1 cellular context compared by ENCODE assay signal in the genomic region with DNA sequence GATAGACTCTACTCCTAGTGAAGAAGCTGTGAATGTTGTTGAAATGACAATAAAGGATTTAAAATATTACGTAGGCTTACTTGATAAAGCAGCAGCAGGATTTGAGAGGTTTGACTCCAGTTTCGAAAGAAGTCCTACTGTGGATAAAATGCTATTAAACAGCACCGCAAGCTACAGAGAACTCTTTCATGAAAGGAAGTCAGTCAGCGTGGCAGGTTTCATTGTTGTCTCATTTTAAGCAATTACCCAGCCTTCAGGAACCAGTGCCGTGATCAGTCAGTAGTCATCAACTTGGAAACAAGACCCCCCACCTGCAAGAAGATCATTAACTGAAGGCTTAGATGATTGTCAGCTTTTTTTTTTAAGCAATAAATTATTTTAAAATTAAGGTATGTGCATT.
TF ChIP-seq lines count a peak whose summit lies in the region.

No MANE protein-coding gene starts in this region.

TF ChIP-seq in GM12878, 131 proteins besides CTCF, POLR2A, EP300 and RAD21:
- TF ChIP-seq ZNF207 (IDR thresholded peaks at IDR 0.05; ENCODE audit: borderline replicate concordance) (no peak), FOXK2 (IDR thresholded peaks at IDR 0.05) (no peak), EZH2 (IDR thresholded peaks at IDR 0.05; ENCODE audit: borderline replicate concordance, control insufficient read depth, low read depth, low read length) (no peak), ZNF384 (IDR thresholded peaks at IDR 0.05; ENCODE audit: borderline replicate concordance, low read depth, low read length) (no peak), RCOR1 (conservative IDR thresholded peaks at IDR 0.05; ENCODE audit: low read depth, low read length) (no peak), SMAD5 (IDR thresholded peaks at IDR 0.05; ENCODE audit: low read depth) (no peak), SUPT20H (IDR thresholded peaks at IDR 0.05; ENCODE audit: borderline replicate concordance, control insufficient read depth, low read depth, low read length) (no peak), TAF1 (IDR thresholded peaks at IDR 0.05; ENCODE audit: borderline replicate concordance, low read depth, low read length) (no peak), MXI1 (IDR thresholded peaks at IDR 0.05; ENCODE audit: low read depth, low read length) (no peak), ASH2L (IDR thresholded peaks at IDR 0.05; ENCODE audit: borderline replicate concordance, low read depth) (no peak), IKZF1 (conservative IDR thresholded peaks at IDR 0.05) (no peak), NR2F1 (conservative IDR thresholded peaks at IDR 0.05) (no peak), POLR2AphosphoS2 (IDR thresholded peaks at IDR 0.05; ENCODE audit: low read depth, low read length) (no peak), CREM (IDR thresholded peaks at IDR 0.05; ENCODE audit: low read depth) (no peak), GATAD2B (conservative IDR thresholded peaks at IDR 0.05; ENCODE audit: low read depth) (no peak)
- TF ChIP-seq, protein P1, sequence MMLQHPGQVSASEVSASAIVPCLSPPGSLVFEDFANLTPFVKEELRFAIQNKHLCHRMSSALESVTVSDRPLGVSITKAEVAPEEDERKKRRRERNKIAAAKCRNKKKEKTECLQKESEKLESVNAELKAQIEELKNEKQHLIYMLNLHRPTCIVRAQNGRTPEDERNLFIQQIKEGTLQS (IDR thresholded peaks at IDR 0.05; ENCODE audit: borderline replicate concordance, extremely low read depth, low read depth, low read length), result no peak
- TF ChIP-seq, protein P2, sequence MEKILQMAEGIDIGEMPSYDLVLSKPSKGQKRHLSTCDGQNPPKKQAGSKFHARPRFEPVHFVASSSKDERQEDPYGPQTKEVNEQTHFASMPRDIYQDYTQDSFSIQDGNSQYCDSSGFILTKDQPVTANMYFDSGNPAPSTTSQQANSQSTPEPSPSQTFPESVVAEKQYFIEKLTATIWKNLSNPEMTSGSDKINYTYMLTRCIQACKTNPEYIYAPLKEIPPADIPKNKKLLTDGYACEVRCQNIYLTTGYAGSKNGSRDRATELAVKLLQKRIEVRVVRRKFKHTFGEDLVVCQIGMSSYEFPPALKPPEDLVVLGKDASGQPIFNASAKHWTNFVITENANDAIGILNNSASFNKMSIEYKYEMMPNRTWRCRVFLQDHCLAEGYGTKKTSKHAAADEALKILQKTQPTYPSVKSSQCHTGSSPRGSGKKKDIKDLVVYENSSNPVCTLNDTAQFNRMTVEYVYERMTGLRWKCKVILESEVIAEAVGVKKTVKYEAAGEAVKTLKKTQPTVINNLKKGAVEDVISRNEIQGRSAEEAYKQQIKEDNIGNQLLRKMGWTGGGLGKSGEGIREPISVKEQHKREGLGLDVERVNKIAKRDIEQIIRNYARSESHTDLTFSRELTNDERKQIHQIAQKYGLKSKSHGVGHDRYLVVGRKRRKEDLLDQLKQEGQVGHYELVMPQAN (conservative IDR thresholded peaks at IDR 0.05), result no peak
